In genomic region chr11:121488145-121488544, GRCh38 we compare ENCODE assay signal across 20 cellular contexts. TPM values are rescaled to one million over a fixed set of nuclear protein-coding genes. Genes with fewer than 3 reads are reported as not detected.
DNase-seq lines count a peak whose midpoint lies in the region; ATAC-seq and TF ChIP-seq lines count a peak whose summit lies in the region.
"Had no signal": no experiment of that assay in that cellular context is flagged by ENCODE, and none has a peak within 500 bp of the region (broad histone marks: within the 10 kb centered on the region; RNA-seq: fewer than 3 reads in every experiment).

No MANE protein-coding gene starts in this region.

- H3K9me3 ChIP-seq in right atrium auricular region (no peaks in the 10 kb centered on the region), aorta (ENCODE audit: control insufficient read depth, low read length) (no peaks in the 10 kb centered on the region)
- H3K9me3 ChIP-seq: suprapubic skin had no signal

- no peaks in the 10 kb centered on the region for H3K27me3 Mint-ChIP-seq in natural killer cell (ENCODE audit: low read depth in 2 of 2)
- H3K27me3 Mint-ChIP-seq: activated CD4-positive, alpha-beta memory T cell treated with anti-CD3 and anti-CD28 coated beads, Interleukin-2, amount 10 ng/mL, durations not matched to agents 7 days and 5 days had no signal

- no peak for DNase-seq in left ventricle myocardium superior
- no peak for DNase-seq in right atrium auricular region (ENCODE audit: low spot score)
- DNase-seq in caudate nucleus (lab: John Stamatoyannopoulos, UW), result peak in 4 of 61 donors; percentile 3 to 55 (median 9)
- DNase-seq in natural killer cell, result no peak
- DNase-seq in aorta, result no peak
- no peak for DNase-seq in activated CD4-positive, alpha-beta T cell treated with anti-CD3 and anti-CD28 coated beads, Interleukin-2, amount 50 U/mL, for 48 hours
- DNase-seq: activated CD4-positive, alpha-beta memory T cell treated with anti-CD3 and anti-CD28 coated beads, Interleukin-2, amount 10 ng/mL, durations not matched to agents 7 days and 5 days; activated T-cell treated with anti-CD3 and anti-CD28 coated beads, Interleukin-2, amount 50 U/mL, for 72 hours; amniotic stem cell; cerebellar nuclear complex; effector memory CD4-positive, alpha-beta T cell; H7; NCI-H1417; NCI-H526 treated with DMSO at 0.1 percent for 48 hours; SHP77; stimulated activated CD4-positive, alpha-beta T cell treated with anti-CD3 and anti-CD28 coated beads, Interleukin-4, amount 100 ng/mL, for 4 hours had no signal

- TF ChIP-seq CTCF in right atrium auricular region (IDR thresholded peaks at IDR 0.05) (no peak), natural killer cell (IDR thresholded peaks at IDR 0.05) (no peak)

- peak overlapping the region; percentile 89 to 95 for H3K27ac Mint-ChIP-seq in natural killer cell
- H3K27ac Mint-ChIP-seq: activated CD4-positive, alpha-beta memory T cell treated with anti-CD3 and anti-CD28 coated beads, Interleukin-2, amount 10 ng/mL, durations not matched to agents 7 days and 5 days had no signal

- intact Hi-C loops in left ventricle myocardium superior (cut with micrococcal nuclease), result no loop called here
- intact Hi-C loops in natural killer cell (cut with micrococcal nuclease), result no loop called here
- intact Hi-C loops in aorta (cut with DNase I), result no loop called here

- H3K4me1 ChIP-seq in right atrium auricular region, result no peaks in the 10 kb centered on the region
- H3K4me1 ChIP-seq in aorta (ENCODE audit: control insufficient read depth in 1 of 2, insufficient read depth in 2 of 2, low read length in 2 of 2), result no peaks in the 10 kb centered on the region
- H3K4me1 ChIP-seq: suprapubic skin had no signal

- H3K36me3 Mint-ChIP-seq in natural killer cell, result peaks cover 34% of the 10 kb centered on the region

- H3K27ac ChIP-seq in right atrium auricular region (no peak overlapping the region), caudate nucleus (ENCODE audit: low read depth, low read length) (peak overlapping the region; percentile 50), aorta (ENCODE audit: low read depth in 1 of 2, low read length in 2 of 2) (no peak overlapping the region)
- H3K27ac ChIP-seq: suprapubic skin had no signal

- H3K4me3 ChIP-seq in right atrium auricular region, result no peak overlapping the region
- no peak overlapping the region for H3K4me3 ChIP-seq in aorta (ENCODE audit: low read length in 2 of 2)
- H3K4me3 ChIP-seq: lung, suprapubic skin had no signal

- H3K9me3 Mint-ChIP-seq in natural killer cell, result no peaks in the 10 kb centered on the region
- H3K9me3 Mint-ChIP-seq: activated CD4-positive, alpha-beta memory T cell treated with anti-CD3 and anti-CD28 coated beads, Interleukin-2, amount 10 ng/mL, durations not matched to agents 7 days and 5 days had no signal

- peak; percentile 78 for ATAC-seq in left ventricle myocardium superior
- no peak for ATAC-seq in natural killer cell
- ATAC-seq in aorta (ENCODE audit: low FRiP score), result peak; percentile 56
- no peak for ATAC-seq in GM18858 (IDR thresholded peaks at IDR 0.05; ENCODE audit: unreplicated experiment)
- no peak for ATAC-seq in HG03460 (IDR thresholded peaks at IDR 0.05; ENCODE audit: unreplicated experiment)
- ATAC-seq: activated T-cell treated with anti-CD3 and anti-CD28 coated beads, Interleukin-2, amount 50 U/mL, for 72 hours had no signal

- H3K4me3 Mint-ChIP-seq in natural killer cell, result no peak overlapping the region
- H3K4me3 Mint-ChIP-seq: activated CD4-positive, alpha-beta memory T cell treated with anti-CD3 and anti-CD28 coated beads, Interleukin-2, amount 10 ng/mL, durations not matched to agents 7 days and 5 days; activated T-cell treated with anti-CD3 and anti-CD28 coated beads, Interleukin-2, amount 50 U/mL, for 72 hours had no signal

- no peaks in the 10 kb centered on the region for H3K27me3 ChIP-seq in right atrium auricular region
- H3K27me3 ChIP-seq in aorta (ENCODE audit: control insufficient read depth in 1 of 2, insufficient read depth in 2 of 2, low read length in 1 of 2), result no peaks in the 10 kb centered on the region
- H3K27me3 ChIP-seq: suprapubic skin had no signal

- 8 to 20% methylated on average over 2 of the region's 2 CpGs for WGBS in aorta, 2 donors

- peaks cover 67 to 79% of the 10 kb centered on the region in 2 donors for H3K4me1 Mint-ChIP-seq in natural killer cell

- H3K36me3 ChIP-seq in right atrium auricular region (no peaks in the 10 kb centered on the region), aorta (ENCODE audit: control insufficient read depth in 1 of 2, insufficient read depth in 2 of 2, low read length in 1 of 2) (no peaks in the 10 kb centered on the region)
- H3K36me3 ChIP-seq: suprapubic skin had no signal

RNA-seq across cellular contexts. Expression of gene SORL1, which starts 36.0 kb away (rescaled TPM):
- total RNA-seq in left ventricle myocardium superior, result 11.9 TPM
- total RNA-seq in right atrium auricular region, result 1 to 10 TPM; 6.4 to 7.5 TPM
- total RNA-seq in natural killer cell, result 100 to 1,000 TPM; 386 to 519 (median 456) TPM
- total RNA-seq in aorta, result 10 to 100 TPM; 34.0 to 37.2 TPM
- polyA plus RNA-seq in aorta, result 1 to 10 TPM in 1 of 2 donors, under 1 TPM in 1; 0.79 to 2.5 TPM

Comparison
In these comparisons a context has a peak if more than half of its experiments do, and no peak if none do; other contexts are left out.
1. ATAC-seq: peak in left ventricle myocardium superior (single experiment) and aorta (single experiment); none in natural killer cell (0 of 3), GM18858 (single experiment) and HG03460 (single experiment).
2. RNA of gene SORL1, which starts 36.0 kb away (total RNA-seq): 386 to 519 TPM in natural killer cell; 34.0 to 37.2 TPM in aorta, 11.9 TPM in left ventricle myocardium superior (single experiment) and 6.4 to 7.5 TPM in right atrium auricular region; every median in the first group is over 10 times any median in the second.